ENCODE assay signal across 1 cellular context in genomic region chr4:78551420-78552351, GRCh38.
A peak's percentile ranks its signal among the peaks of the same experiment; 100 is the strongest.
TF ChIP-seq lines count a peak whose summit lies in the region.

Gene ANXA3, plus strand, starts transcription at chr4:78551770. Its CDS starts 2,704 bp downstream, at chr4:78554474.

TF ChIP-seq in HepG2, 621 proteins besides CTCF, POLR2A, EP300 and RAD21 (continued from another document and continues in another):
- TF ChIP-seq ZNF407 (CRISPR knock-in tag; IDR thresholded peaks at IDR 0.05; ENCODE audit: not compliant biosample characterization), result no peak
- TF ChIP-seq ZNF615 (CRISPR knock-in tag; IDR thresholded peaks at IDR 0.05; ENCODE audit: borderline replicate concordance), result no peak
- TF ChIP-seq ZFP36L2 (CRISPR knock-in tag; IDR thresholded peaks at IDR 0.05), result no peak
- no peak for TF ChIP-seq ZNF256 (CRISPR knock-in tag; conservative IDR thresholded peaks at IDR 0.05)
- TF ChIP-seq PBX2 (CRISPR knock-in tag; IDR thresholded peaks at IDR 0.05), result no peak
- 0 out of 2 replicates have a peak, but pooled peaks have one; percentile 20 for TF ChIP-seq ESRRA (CRISPR knock-in tag; IDR thresholded peaks at IDR 0.05; ENCODE audit: low read depth)
- no peak for TF ChIP-seq PAWR (CRISPR knock-in tag; IDR thresholded peaks at IDR 0.05; ENCODE audit: borderline replicate concordance)
- 0 out of 2 replicates have a peak, but pooled peaks have one; percentile 26 for TF ChIP-seq ZNF724P (CRISPR knock-in tag; IDR thresholded peaks at IDR 0.05; ENCODE audit: borderline replicate concordance)
- TF ChIP-seq NCOA5 (CRISPR knock-in tag; IDR thresholded peaks at IDR 0.05), result no peak
- no peak for TF ChIP-seq NFYB (CRISPR knock-in tag; IDR thresholded peaks at IDR 0.05)
- peak; percentile 56; the same call in 1 of the 2 replicates for TF ChIP-seq CSRNP1 (CRISPR knock-in tag; IDR thresholded peaks at IDR 0.05)
- TF ChIP-seq ZNF225 (CRISPR knock-in tag; IDR thresholded peaks at IDR 0.05), result 0 out of 2 replicates have a peak, but pooled peaks have one; percentile 43
- TF ChIP-seq BORCS8-MEF2B (CRISPR knock-in tag; IDR thresholded peaks at IDR 0.05), result peak; percentile 46; the same call in 1 of the 2 replicates
- TF ChIP-seq SRSF1 (optimal IDR thresholded peaks at IDR 0.05; ENCODE audit: low read depth, low read length), result peak; percentile 55
- TF ChIP-seq LBX2 (CRISPR knock-in tag; IDR thresholded peaks at IDR 0.05; ENCODE audit: borderline replicate concordance), result no peak
- no peak for TF ChIP-seq FUBP1 (CRISPR knock-in tag; IDR thresholded peaks at IDR 0.05; ENCODE audit: borderline replicate concordance)
- TF ChIP-seq RBM22 (optimal IDR thresholded peaks at IDR 0.05; ENCODE audit: low read length), result no peak
- 0 out of 2 replicates have a peak, but pooled peaks have one; percentile 26 for TF ChIP-seq HDAC1 (CRISPR knock-in tag; IDR thresholded peaks at IDR 0.05)
- no peak for TF ChIP-seq ZZZ3 (CRISPR knock-in tag; IDR thresholded peaks at IDR 0.05; ENCODE audit: borderline replicate concordance)
- TF ChIP-seq ATRX (CRISPR knock-in tag; IDR thresholded peaks at IDR 0.05; ENCODE audit: borderline replicate concordance), result no peak
- no peak for TF ChIP-seq ZSCAN12 (CRISPR knock-in tag; IDR thresholded peaks at IDR 0.05)
- TF ChIP-seq MTF1 (CRISPR knock-in tag; IDR thresholded peaks at IDR 0.05), result no peak
- no peak for TF ChIP-seq CREBL2 (CRISPR knock-in tag; IDR thresholded peaks at IDR 0.05; ENCODE audit: borderline replicate concordance)
- TF ChIP-seq ZFP62 (CRISPR knock-in tag; IDR thresholded peaks at IDR 0.05), result no peak
- no peak for TF ChIP-seq POLR2AphosphoS5 (IDR thresholded peaks at IDR 0.05; ENCODE audit: low read depth, low read length)
- peak; percentile 53; the same call in 1 of the 2 replicates for TF ChIP-seq POGK (CRISPR knock-in tag; conservative IDR thresholded peaks at IDR 0.05)
- no peak for TF ChIP-seq TFE3 (CRISPR knock-in tag; IDR thresholded peaks at IDR 0.05)
- no peak for TF ChIP-seq ZNF556 (CRISPR knock-in tag; IDR thresholded peaks at IDR 0.05; ENCODE audit: borderline replicate concordance)
- TF ChIP-seq ZNF644 (CRISPR knock-in tag; IDR thresholded peaks at IDR 0.05; ENCODE audit: low read depth), result no peak
- no peak for TF ChIP-seq ZBTB26 (CRISPR knock-in tag; IDR thresholded peaks at IDR 0.05; ENCODE audit: borderline replicate concordance)
- TF ChIP-seq ZNF232 (CRISPR knock-in tag; IDR thresholded peaks at IDR 0.05; ENCODE audit: borderline replicate concordance), result no peak
- no peak for TF ChIP-seq ZNF333 (CRISPR knock-in tag; IDR thresholded peaks at IDR 0.05; ENCODE audit: borderline replicate concordance)
- no peak for TF ChIP-seq ZNF660 (CRISPR knock-in tag; IDR thresholded peaks at IDR 0.05; ENCODE audit: borderline replicate concordance, low read depth)
- no peak for TF ChIP-seq TEAD2 (CRISPR knock-in tag; IDR thresholded peaks at IDR 0.05)
- TF ChIP-seq ETV6 (CRISPR knock-in tag; conservative IDR thresholded peaks at IDR 0.05), result no peak
- TF ChIP-seq ZSCAN31 (CRISPR knock-in tag; IDR thresholded peaks at IDR 0.05; ENCODE audit: low read depth), result 0 out of 2 replicates have a peak, but pooled peaks have one; percentile 36
- no peak for TF ChIP-seq FOXP1 (IDR thresholded peaks at IDR 0.05)
- no peak for TF ChIP-seq FOXP1 (CRISPR knock-in tag; IDR thresholded peaks at IDR 0.05)
- TF ChIP-seq NCOR1 (IDR thresholded peaks at IDR 0.05; ENCODE audit: borderline replicate concordance, low read length), result no peak
- no peak for TF ChIP-seq NFRKB (IDR thresholded peaks at IDR 0.05)
- TF ChIP-seq ZFP37 (CRISPR knock-in tag; IDR thresholded peaks at IDR 0.05; ENCODE audit: borderline replicate concordance), result no peak
